In genomic region chr20:13220857-13221297, GRCh38 we compare ENCODE assay signal across 9 cellular contexts. TPM values are rescaled to one million over a fixed set of nuclear protein-coding genes. Genes with fewer than 3 reads are reported as not detected.
DNase-seq lines count a peak whose midpoint lies in the region; ATAC-seq and TF ChIP-seq lines count a peak whose summit lies in the region.
"Had no signal": no experiment of that assay in that cellular context is flagged by ENCODE, and none has a peak within 500 bp of the region (broad histone marks: within the 10 kb centered on the region; RNA-seq: fewer than 3 reads in every experiment).

TSS of gene ISM1 (plus strand) at chr20:13221274. CDS start at chr20:13221777, 503 bp downstream.

- H3K27me3 ChIP-seq in BE2C (peaks cover 75% of the 10 kb centered on the region), GM23248 (replicated peaks; ENCODE audit: insufficient read depth) (peaks cover 57% of the 10 kb centered on the region)

- no peaks in the 10 kb centered on the region for H3K36me3 Mint-ChIP-seq in stimulated activated naive B cell treated with anti-CD40 and anti-IgM and Interleukin-4, amounts not matched to agents 10 μg/mL and 1 μg/mL and 100 μg/mL, for 72 hours

- H3K4me3 Mint-ChIP-seq in stimulated activated naive B cell treated with anti-CD40 and anti-IgM and Interleukin-4, amounts not matched to agents 10 μg/mL and 1 μg/mL and 100 μg/mL, for 72 hours, result peak within 1 kb of the TSS; percentile 74 to 77

- H3K79me2 ChIP-seq in GM23248 (ENCODE audit: insufficient read depth), result no peaks in the 10 kb centered on the region

- H3K9me3 ChIP-seq in BE2C (no peaks in the 10 kb centered on the region), GM23248 (ENCODE audit: low read depth) (no peaks in the 10 kb centered on the region)
- H3K9me3 ChIP-seq: neutrophil had no signal

- H3K4me3 ChIP-seq in BE2C (ENCODE audit: low read depth, low read length), result no peak within 1 kb of the TSS
- peak within 1 kb of the TSS; percentile 67 for H3K4me3 ChIP-seq in GM23248
- H3K4me3 ChIP-seq in choroid plexus epithelial cell (ENCODE audit: low read depth, low read length), result peak within 1 kb of the TSS; percentile 45

- H3F3A ChIP-seq in GM23248 (ENCODE audit: insufficient read depth), result no peaks in the 10 kb centered on the region

- peak within 1 kb of the TSS; percentile 66 for H3K4me2 ChIP-seq in GM23248 (ENCODE audit: unreplicated experiment)

- peaks cover 9 to 22% of the 10 kb centered on the region in 2 donors for H3K4me1 Mint-ChIP-seq in stimulated activated naive B cell treated with anti-CD40 and anti-IgM and Interleukin-4, amounts not matched to agents 10 μg/mL and 1 μg/mL and 100 μg/mL, for 72 hours

- no peaks in the 10 kb centered on the region for H3K9me2 ChIP-seq in GM23248 (ENCODE audit: insufficient read depth)

- WGBS in GM23248 (ENCODE audit: low coverage in 1 of 2, low lambda C conversion rate in 2 of 2, missing lambda C conversion rate in 2 of 2), 2 experiments, result 2 to 3% methylated on average over 26 to 39 of the region's 39 CpGs

- peak within 1 kb of the TSS; percentile 63 for H2AFZ ChIP-seq in GM23248

- H3K9ac ChIP-seq in GM23248, result no peak within 1 kb of the TSS

- peak; percentile 29 to 54 for ATAC-seq in stimulated activated naive B cell treated with anti-CD40 and anti-IgM and Interleukin-4, amounts not matched to agents 10 μg/mL and 1 μg/mL and 100 μg/mL, for 72 hours (replicated peaks)

- peak; percentile 12 for DNase-seq in BE2C
- peak; percentile 47 for DNase-seq in GM23248
- DNase-seq in T-helper 2 cell, result peak in 4 of 5 experiments; percentile 7 to 20 (median 12)
- DNase-seq in choroid plexus epithelial cell (ENCODE audit: low read depth), result no peak
- peak; percentile 22 to 34 for DNase-seq in lung microvascular endothelial cell (ENCODE audit: low read depth in 2 of 2)
- DNase-seq in stimulated activated naive B cell treated with anti-CD40 and anti-IgM and Interleukin-4, amounts not matched to agents 10 μg/mL and 1 μg/mL and 100 μg/mL, for 72 hours, result peak; percentile 1
- no peak for DNase-seq in globus pallidus (ENCODE audit: low spot score)
- DNase-seq in NCI-H1436 (lab: John Stamatoyannopoulos, UW), result no peak

- peaks cover 53 to 63% of the 10 kb centered on the region in 2 donors for H3K27me3 Mint-ChIP-seq in stimulated activated naive B cell treated with anti-CD40 and anti-IgM and Interleukin-4, amounts not matched to agents 10 μg/mL and 1 μg/mL and 100 μg/mL, for 72 hours

- H3K9me3 Mint-ChIP-seq in stimulated activated naive B cell treated with anti-CD40 and anti-IgM and Interleukin-4, amounts not matched to agents 10 μg/mL and 1 μg/mL and 100 μg/mL, for 72 hours, result no peaks in the 10 kb centered on the region

- H3K27ac Mint-ChIP-seq in stimulated activated naive B cell treated with anti-CD40 and anti-IgM and Interleukin-4, amounts not matched to agents 10 μg/mL and 1 μg/mL and 100 μg/mL, for 72 hours, result no peak within 1 kb of the TSS

- H3K27ac ChIP-seq in GM23248, result no peak within 1 kb of the TSS
- H3K27ac ChIP-seq: neutrophil had no signal

- TF ChIP-seq CTCF in BE2C (IDR thresholded peaks at IDR 0.05; ENCODE audit: low read depth, low read length) (no peak), choroid plexus epithelial cell (conservative IDR thresholded peaks at IDR 0.05; ENCODE audit: low read depth, low read length) (no peak)

- in situ Hi-C loops in GM23248 (cut with MboI), result no loop called here

- H3K4me1 ChIP-seq in BE2C (no peaks in the 10 kb centered on the region), GM23248 (ENCODE audit: insufficient read depth) (no peaks in the 10 kb centered on the region)

- H3K36me3 ChIP-seq in BE2C (no peaks in the 10 kb centered on the region), GM23248 (ENCODE audit: low read depth) (no peaks in the 10 kb centered on the region)
- H3K36me3 ChIP-seq: neutrophil had no signal

- no peaks in the 10 kb centered on the region for H4K20me1 ChIP-seq in GM23248 (ENCODE audit: insufficient read depth)

RNA-seq across cellular contexts. Expression of gene ISM1, which starts in this region (rescaled TPM):
- polyA plus RNA-seq in BE2C (2012; ENCODE audit: insufficient read depth, insufficient read length, low read depth), result not detected
- total RNA-seq in GM23248 (2014; rRNA removed; shearing (Covaris generic)), result not detected in 2 replicates
- 0.06 TPM in 1 of 2 replicates, not detected in the other for polyA plus RNA-seq in GM23248 (2016; fragmentation: Nextera tagmentation; extraction: Ambion mirVana)
- under 0.01 TPM in 1 of 2 replicates, not detected in the other for total RNA-seq in lung microvascular endothelial cell

Comparison
In these comparisons a context has a peak if more than half of its experiments do, and no peak if none do; other contexts are left out.
1. Peak in DNase-seq, H3K4me3 ChIP-seq and H3K4me2 ChIP-seq in GM23248; RNA of the gene not detected or under 1 TPM.
2. Peak in DNase-seq in lung microvascular endothelial cell; RNA of the gene not detected or under 1 TPM.
3. DNase-seq: peak in BE2C (single experiment), T-helper 2 cell (4 of 5) and stimulated activated naive B cell treated with anti-CD40 and anti-IgM and Interleukin-4, amounts not matched to agents 10 μg/mL and 1 μg/mL and 100 μg/mL, for 72 hours (single experiment); none in choroid plexus epithelial cell (single experiment), globus pallidus (single experiment) and NCI-H1436 (single experiment).